In genomic region chr11:83666149-83666548, GRCh38 we compare ENCODE assay signal across 25 cellular contexts.
DNase-seq lines count a peak whose midpoint lies in the region; ATAC-seq and TF ChIP-seq lines count a peak whose summit lies in the region.
"Had no signal": no experiment of that assay in that cellular context is flagged by ENCODE, and none has a peak within 500 bp of the region (broad histone marks: within the 10 kb centered on the region; RNA-seq: fewer than 3 reads in every experiment).

No MANE protein-coding gene starts in this region.

- 69% methylated on average over 4 of the region's 4 CpGs for WGBS in mesenchymal stem cell

- no peak overlapping the region for H2BK120ac ChIP-seq in mesenchymal stem cell (ENCODE audit: low read depth, low read length)

- ATAC-seq in GM18868 (IDR thresholded peaks at IDR 0.05; ENCODE audit: unreplicated experiment) = no peak
- ATAC-seq: PC-3, SK-N-SH treated with all-trans-retinoic acid at 6 μM for 48 hours had no signal

- H3K4me1 Mint-ChIP-seq in HFFc6 (ENCODE audit: low read depth) = no peaks in the 10 kb centered on the region
- H3K4me1 Mint-ChIP-seq: CD4-positive, alpha-beta memory T cell had no signal

- H3K9me3 ChIP-seq in A673 (ENCODE audit: low read depth, low read length, poor library complexity, severe bottlenecking) (no peaks in the 10 kb centered on the region), WERI-Rb-1 (ENCODE audit: severe bottlenecking) (no peaks in the 10 kb centered on the region), mesenchymal stem cell (ENCODE audit: control insufficient read depth, low read length) (no peaks in the 10 kb centered on the region)
- H3K9me3 ChIP-seq: BLaER1 treated with 17β-estradiol and CSF1 and Interleukin-3, amounts not matched to agents 10 nM and 100 nM had no signal

- no peak overlapping the region for H3K4me2 ChIP-seq in mesenchymal stem cell (ENCODE audit: low read length, poor library complexity, severe bottlenecking)
- H3K4me2 ChIP-seq: BLaER1 treated with 17β-estradiol and CSF1 and Interleukin-3, amounts not matched to agents 10 nM and 100 nM had no signal

- H2AK5ac ChIP-seq in mesenchymal stem cell (ENCODE audit: low read length, severe bottlenecking) = no peak overlapping the region

- no peak overlapping the region for H4K91ac ChIP-seq in mesenchymal stem cell (ENCODE audit: low read length)

- no peak overlapping the region for H4K8ac ChIP-seq in mesenchymal stem cell (ENCODE audit: low read length)

- no peak overlapping the region for H3K18ac ChIP-seq in mesenchymal stem cell (ENCODE audit: low read depth in 1 of 2, low read length in 2 of 2)

- intact Hi-C loops in A673 (cut with micrococcal nuclease; ENCODE audit: unreplicated experiment) = no loop called here

- no peak overlapping the region for H2BK15ac ChIP-seq in mesenchymal stem cell (ENCODE audit: low read depth, poor library complexity, severe bottlenecking)

- H3K23ac ChIP-seq in mesenchymal stem cell (ENCODE audit: low read length in 2 of 2) = no peak overlapping the region

- H3K27ac ChIP-seq in A673 (ENCODE audit: low read depth, low read length, poor library complexity, severe bottlenecking) (peak overlapping the region; percentile 8), WERI-Rb-1 (no peak overlapping the region), mesenchymal stem cell (ENCODE audit: low read length, poor library complexity, severe bottlenecking) (no peak overlapping the region)
- H3K27ac ChIP-seq: BLaER1 treated with 17β-estradiol and CSF1 and Interleukin-3, amounts not matched to agents 10 nM and 100 nM had no signal

- TSS peak; percentile 2 for BruUV-seq in A673 (replicated peaks; lab: Mats Ljungman, UMichigan)

- no peaks in the 10 kb centered on the region for H3K79me1 ChIP-seq in mesenchymal stem cell (replicated peaks; ENCODE audit: low read length, poor library complexity, severe bottlenecking)

- peaks cover 3% of the 10 kb centered on the region; the same call in 1 of the 2 replicates for H3K27me3 Mint-ChIP-seq in HFFc6 (ENCODE audit: insufficient read depth)

- H2BK12ac ChIP-seq in mesenchymal stem cell (ENCODE audit: low read length in 2 of 2) = no peak overlapping the region

- H3K4me1 ChIP-seq in A673 (ENCODE audit: insufficient read depth, low read length, poor library complexity, severe bottlenecking) = peaks cover 81% of the 10 kb centered on the region
- H3K4me1 ChIP-seq in mesenchymal stem cell (ENCODE audit: control insufficient read depth, insufficient read depth, low read depth, low read length) = no peaks in the 10 kb centered on the region
- H3K4me1 ChIP-seq: BLaER1 treated with 17β-estradiol and CSF1 and Interleukin-3, amounts not matched to agents 10 nM and 100 nM had no signal

- H3K27ac Mint-ChIP-seq in HFFc6 = no peak overlapping the region
- H3K27ac Mint-ChIP-seq: CD4-positive, alpha-beta memory T cell had no signal

- no peaks in the 10 kb centered on the region for H3K9me3 Mint-ChIP-seq in HFFc6

- no peak overlapping the region for H3K9ac ChIP-seq in mesenchymal stem cell (ENCODE audit: low read length)
- H3K9ac ChIP-seq: BLaER1 treated with 17β-estradiol and CSF1 and Interleukin-3, amounts not matched to agents 10 nM and 100 nM had no signal

- H3K4me3 ChIP-seq in A673 (ENCODE audit: low read depth, low read length, poor library complexity, severe bottlenecking) = no peak overlapping the region
- no peak overlapping the region for H3K4me3 ChIP-seq in WERI-Rb-1 (ENCODE audit: low read depth, low read length)
- H3K4me3 ChIP-seq in choroid plexus epithelial cell (ENCODE audit: low read depth, low read length) = no peak overlapping the region
- H3K4me3 ChIP-seq in mesenchymal stem cell (ENCODE audit: insufficient read depth in 1 of 2, low read depth in 1 of 2, low read length in 2 of 2) = no peak overlapping the region
- H3K4me3 ChIP-seq: BLaER1 treated with 17β-estradiol and CSF1 and Interleukin-3, amounts not matched to agents 10 nM and 100 nM had no signal

- H3K4me3 Mint-ChIP-seq in HFFc6 = no peak overlapping the region
- H3K4me3 Mint-ChIP-seq: CD4-positive, alpha-beta memory T cell had no signal

- H3K4ac ChIP-seq in mesenchymal stem cell (ENCODE audit: low read depth in 1 of 2, low read length in 2 of 2) = no peak overlapping the region

- no peak for DNase-seq in A673 (ENCODE audit: low spot score)
- peak; percentile 16 for DNase-seq in WERI-Rb-1
- peak; percentile 78 for DNase-seq in choroid plexus epithelial cell (ENCODE audit: low read depth)
- peak; percentile 61 for DNase-seq in retina
- DNase-seq in HFFc6 = no peak
- DNase-seq in NCI-H2029 (lab: John Stamatoyannopoulos, UW) = no peak
- no peak for DNase-seq in mesenchymal stem cell
- DNase-seq: 8988T; CD4-positive, alpha-beta memory T cell; COR-L47; EL; GF-D8; H7; KBM-7; MV-4-11; NCI-H1105; NCI-H1436 treated with DMSO at 0.1 percent for 48 hours; NCI-H187 treated with DMSO at 0.1 percent for 48 hours; NCI-H446; NCI-H524 treated with DMSO at 0.1 percent for 48 hours; NCI-H774; PC-3 had no signal

- H3K36me3 Mint-ChIP-seq in HFFc6 (ENCODE audit: low read depth) = no peaks in the 10 kb centered on the region
- H3K36me3 Mint-ChIP-seq: CD4-positive, alpha-beta memory T cell had no signal

- no peak for TF ChIP-seq CTCF in A673 (conservative IDR thresholded peaks at IDR 0.05; ENCODE audit: low read depth, low read length)
- TF ChIP-seq CTCF in WERI-Rb-1 (IDR thresholded peaks at IDR 0.05; ENCODE audit: low read depth, low read length) = no peak
- TF ChIP-seq CTCF in choroid plexus epithelial cell (conservative IDR thresholded peaks at IDR 0.05; ENCODE audit: low read depth, low read length) = no peak
- no peak for TF ChIP-seq CTCF in HFFc6 (IDR thresholded peaks at IDR 0.05)

- POLR2A ChIA-PET in A673 (lab: Charles Lee; ENCODE audit: low non-redundant PET) = no interaction called here

- H3K27me3 ChIP-seq in A673 (replicated peaks; ENCODE audit: insufficient read depth, low read depth, low read length, poor library complexity) (no peaks in the 10 kb centered on the region), WERI-Rb-1 (ENCODE audit: insufficient read depth, low read depth, severe bottlenecking) (no peaks in the 10 kb centered on the region), mesenchymal stem cell (ENCODE audit: control insufficient read depth in 1 of 2, insufficient read depth in 1 of 2, low read length in 2 of 2) (no peaks in the 10 kb centered on the region)
- H3K27me3 ChIP-seq: BLaER1 treated with 17β-estradiol and CSF1 and Interleukin-3, amounts not matched to agents 10 nM and 100 nM had no signal

- no peak overlapping the region for H2BK5ac ChIP-seq in mesenchymal stem cell (ENCODE audit: low read depth, low read length, poor library complexity, severe bottlenecking)

- CTCF ChIA-PET in A673 (lab: Charles Lee) = no interaction called here

- no peak overlapping the region for H3K14ac ChIP-seq in mesenchymal stem cell (ENCODE audit: low read length in 2 of 2)

- H3K36me3 ChIP-seq in A673 (ENCODE audit: insufficient read depth, low read length, poor library complexity, severe bottlenecking) (peaks cover 49% of the 10 kb centered on the region), WERI-Rb-1 (no peaks in the 10 kb centered on the region), mesenchymal stem cell (ENCODE audit: control insufficient read depth in 1 of 2, insufficient read depth in 2 of 2, low read depth in 1 of 2, low read length in 2 of 2) (no peaks in the 10 kb centered on the region)
- H3K36me3 ChIP-seq: BLaER1 treated with 17β-estradiol and CSF1 and Interleukin-3, amounts not matched to agents 10 nM and 100 nM had no signal

- no peak overlapping the region for H2AFZ ChIP-seq in mesenchymal stem cell (ENCODE audit: low read depth, low read length)

Comparison
In these comparisons a context has a peak if more than half of its experiments do, and no peak if none do; other contexts are left out.
1. DNase-seq: peak in WERI-Rb-1 (single experiment), choroid plexus epithelial cell (single experiment) and retina (single experiment); none in A673 (single experiment), HFFc6 (single experiment), NCI-H2029 (single experiment) and mesenchymal stem cell (single experiment).